ENCODE assay signal across 16 cellular contexts in the genomic region with DNA sequence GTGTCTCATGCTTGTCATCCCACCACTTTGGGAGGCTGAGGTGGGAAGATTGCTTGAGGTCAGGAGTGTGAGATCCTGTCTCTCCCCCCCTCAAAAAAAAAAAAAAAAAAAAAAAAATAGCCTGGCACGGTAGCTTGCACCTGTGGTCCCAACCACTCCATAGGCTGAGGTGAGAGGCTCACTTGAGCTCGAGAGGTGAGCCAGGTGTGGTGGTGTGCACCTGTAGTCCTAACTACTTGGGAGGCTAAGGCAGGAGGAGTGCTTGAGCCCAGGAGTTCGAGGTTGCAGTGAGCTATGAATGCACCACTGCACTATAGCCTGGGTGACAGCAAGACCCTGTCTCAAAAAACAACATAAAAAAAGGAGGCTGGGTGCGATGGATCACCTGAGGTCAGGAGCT. TPM values are rescaled to one million over a fixed set of nuclear protein-coding genes. Genes with fewer than 3 reads are reported as not detected.
DNase-seq lines count a peak whose midpoint lies in the region; ATAC-seq and TF ChIP-seq lines count a peak whose summit lies in the region.
"Had no signal": no experiment of that assay in that cellular context is flagged by ENCODE, and none has a peak within 500 bp of the region (broad histone marks: within the 10 kb centered on the region; RNA-seq: fewer than 3 reads in every experiment).

No MANE protein-coding gene starts in this region.

- intact Hi-C loops in left ventricle myocardium superior (cut with micrococcal nuclease), result no loop called here

- no peaks in the 10 kb centered on the region; the same call in 2 of the 3 replicates for H3K4me1 Mint-ChIP-seq in GM23338
- H3K4me1 Mint-ChIP-seq in WTC11, result no peaks in the 10 kb centered on the region; the same call in 1 of the 2 replicates
- H3K4me1 Mint-ChIP-seq in stimulated activated effector memory CD8-positive, alpha-beta T cell treated with anti-CD3 and anti-CD28 coated beads, Interleukin-12 subunit alpha, Interleukin-12 subunit beta, amount 100 ng/mL, for 72 hours, result peaks cover 18% of the 10 kb centered on the region

- no peak overlapping the region; the same call in 2 of the 3 replicates for H3K4me3 Mint-ChIP-seq in GM23338
- H3K4me3 Mint-ChIP-seq in WTC11, result no peak overlapping the region
- no peak overlapping the region for H3K4me3 Mint-ChIP-seq in stimulated activated effector memory CD8-positive, alpha-beta T cell treated with anti-CD3 and anti-CD28 coated beads, Interleukin-12 subunit alpha, Interleukin-12 subunit beta, amount 100 ng/mL, for 72 hours
- H3K4me3 Mint-ChIP-seq: CD8-positive, alpha-beta T cell; H9 had no signal

- H3K27me3 ChIP-seq in right atrium auricular region, result no peaks in the 10 kb centered on the region
- H3K27me3 ChIP-seq in GM23338 (ENCODE audit: insufficient read depth), result no peaks in the 10 kb centered on the region
- H3K27me3 ChIP-seq: BE2C had no signal

- H3K9me3 Mint-ChIP-seq in GM23338 (no peaks in the 10 kb centered on the region), WTC11 (peaks cover 4% of the 10 kb centered on the region; the same call in 1 of the 2 replicates)
- no peaks in the 10 kb centered on the region for H3K9me3 Mint-ChIP-seq in stimulated activated effector memory CD8-positive, alpha-beta T cell treated with anti-CD3 and anti-CD28 coated beads, Interleukin-12 subunit alpha, Interleukin-12 subunit beta, amount 100 ng/mL, for 72 hours
- H3K9me3 Mint-ChIP-seq: CD8-positive, alpha-beta T cell; H9 had no signal

- 0 out of 2 replicates have a peak overlapping the region, but pooled peaks have one; percentile 2 for H3K27ac Mint-ChIP-seq in GM23338
- peak overlapping the region; percentile 56; the same call in 1 of the 2 replicates for H3K27ac Mint-ChIP-seq in WTC11
- peak overlapping the region; percentile 60 for H3K27ac Mint-ChIP-seq in stimulated activated effector memory CD8-positive, alpha-beta T cell treated with anti-CD3 and anti-CD28 coated beads, Interleukin-12 subunit alpha, Interleukin-12 subunit beta, amount 100 ng/mL, for 72 hours

- no peak overlapping the region for H3K27ac ChIP-seq in right atrium auricular region
- no peak overlapping the region for H3K27ac ChIP-seq in GM23338 (ENCODE audit: low read depth)
- H3K27ac ChIP-seq: HL-60, PC-9 had no signal

- no peaks in the 10 kb centered on the region for H3K9me3 ChIP-seq in right atrium auricular region
- H3K9me3 ChIP-seq: BE2C had no signal

- POLR2A ChIA-PET in WTC11 (lab: Charles Lee), result interaction anchor here (0.5 to 3.7 kb wide), 5 partner anchors 10 to 378 kb away, joined by 3 to 28 read pairs (median 3); a partner anchor contains a TSS

- peaks cover 53% of the 10 kb centered on the region for H3F3A ChIP-seq in GM23338 (replicated peaks; ENCODE audit: low read depth)

- ATAC-seq in left ventricle myocardium superior, result peak; percentile 7
- peak; percentile 16; the same call in 2 of the 3 replicates for ATAC-seq in GM23338
- ATAC-seq in WTC11, result peak; percentile 8; the same call in 1 of the 2 replicates
- no peak for ATAC-seq in stimulated activated effector memory CD8-positive, alpha-beta T cell treated with anti-CD3 and anti-CD28 coated beads, Interleukin-12 subunit alpha, Interleukin-12 subunit beta, amount 100 ng/mL, for 72 hours
- no peak for ATAC-seq in esophagus mucosa
- ATAC-seq: CD8-positive, alpha-beta T cell had no signal

- CTCF ChIA-PET in WTC11 (lab: Charles Lee), result interaction anchor here (0.7 to 1.0 kb wide), 2 partner anchors 9 to 49 kb away, joined by 3 to 6 read pairs; a partner anchor contains a TSS

- no peak for DNase-seq in left ventricle myocardium superior
- DNase-seq in right atrium auricular region (ENCODE audit: low spot score), result no peak
- no peak for DNase-seq in GM23338 (ENCODE audit: low spot score)
- DNase-seq in WTC11 (ENCODE audit: low spot score), result no peak
- DNase-seq in stimulated activated effector memory CD8-positive, alpha-beta T cell treated with anti-CD3 and anti-CD28 coated beads, Interleukin-12 subunit alpha, Interleukin-12 subunit beta, amount 100 ng/mL, for 72 hours (ENCODE audit: low spot score in 2 of 2), result no peak
- DNase-seq in GF-D8 (lab: John Stamatoyannopoulos, UW), result no peak
- DNase-seq: BE2C; CD8-positive, alpha-beta T cell; H9; NCI-H1436; NCI-H2029; NCI-H2171; NCI-H774; PC-9 had no signal

- H3K36me3 Mint-ChIP-seq in GM23338 (ENCODE audit: low read depth) (peaks cover 57% of the 10 kb centered on the region), WTC11 (peaks cover 44% of the 10 kb centered on the region)
- peaks cover 90% of the 10 kb centered on the region for H3K36me3 Mint-ChIP-seq in stimulated activated effector memory CD8-positive, alpha-beta T cell treated with anti-CD3 and anti-CD28 coated beads, Interleukin-12 subunit alpha, Interleukin-12 subunit beta, amount 100 ng/mL, for 72 hours

- H2AFZ ChIP-seq in GM23338, result no peak overlapping the region
- H2AFZ ChIP-seq: PC-9 had no signal

- H3K79me2 ChIP-seq in GM23338 (replicated peaks; ENCODE audit: insufficient read depth), result peaks cover 34% of the 10 kb centered on the region

- H3K4me2 ChIP-seq in GM23338, result no peak overlapping the region
- H3K4me2 ChIP-seq: PC-9 had no signal

- H3K4me1 ChIP-seq in right atrium auricular region, result peaks cover 0 to 1% of the 10 kb centered on the region in 2 donors
- H3K4me1 ChIP-seq in GM23338 (ENCODE audit: insufficient read depth), result no peaks in the 10 kb centered on the region
- H3K4me1 ChIP-seq: BE2C had no signal

- H3K36me3 ChIP-seq in right atrium auricular region (peaks cover 41% of the 10 kb centered on the region), GM23338 (ENCODE audit: insufficient read depth) (peaks cover 32% of the 10 kb centered on the region)

- no peak overlapping the region for H3K4me3 ChIP-seq in right atrium auricular region
- H3K4me3 ChIP-seq in GM23338, result no peak overlapping the region
- H3K4me3 ChIP-seq: PC-9 had no signal

- no peak for TF ChIP-seq CTCF in right atrium auricular region (IDR thresholded peaks at IDR 0.05)
- TF ChIP-seq CTCF in GM23338 (conservative IDR thresholded peaks at IDR 0.05; ENCODE audit: low read depth in 2 of 2), result no peak
- no peak for TF ChIP-seq CTCF in WTC11 (IDR thresholded peaks at IDR 0.05)

- H3K27me3 Mint-ChIP-seq in GM23338 (ENCODE audit: insufficient read depth, low read depth, poor library complexity) (peaks cover 11% of the 10 kb centered on the region), WTC11 (ENCODE audit: low read depth) (no peaks in the 10 kb centered on the region)

- no peaks in the 10 kb centered on the region for H3K9me2 ChIP-seq in GM23338 (ENCODE audit: insufficient read depth)

- H4K20me1 ChIP-seq in GM23338 (replicated peaks; ENCODE audit: insufficient read depth), result peaks cover 40% of the 10 kb centered on the region

TF ChIP-seq in GM23338, 12 proteins besides CTCF, POLR2A, EP300 and RAD21:
- no peak for TF ChIP-seq NANOG (IDR thresholded peaks at IDR 0.05; ENCODE audit: borderline replicate concordance)
- TF ChIP-seq POLR2AphosphoS5 (IDR thresholded peaks at IDR 0.05; ENCODE audit: low read depth), result peak; percentile 9; the same call in 1 of the 2 replicates
- no peak for TF ChIP-seq ZNF114 (CRISPR knock-in tag; IDR thresholded peaks at IDR 0.05)
- TF ChIP-seq ZNF331 (CRISPR knock-in tag; IDR thresholded peaks at IDR 0.05; ENCODE audit: low read depth), result no peak

TF ChIP-seq in WTC11, 78 proteins besides CTCF, POLR2A, EP300 and RAD21 (continues in another document):
- TF ChIP-seq FOXJ3 (CRISPR knock-in tag; IDR thresholded peaks at IDR 0.05; ENCODE audit: borderline replicate concordance), result no peak
- TF ChIP-seq, protein P1, sequence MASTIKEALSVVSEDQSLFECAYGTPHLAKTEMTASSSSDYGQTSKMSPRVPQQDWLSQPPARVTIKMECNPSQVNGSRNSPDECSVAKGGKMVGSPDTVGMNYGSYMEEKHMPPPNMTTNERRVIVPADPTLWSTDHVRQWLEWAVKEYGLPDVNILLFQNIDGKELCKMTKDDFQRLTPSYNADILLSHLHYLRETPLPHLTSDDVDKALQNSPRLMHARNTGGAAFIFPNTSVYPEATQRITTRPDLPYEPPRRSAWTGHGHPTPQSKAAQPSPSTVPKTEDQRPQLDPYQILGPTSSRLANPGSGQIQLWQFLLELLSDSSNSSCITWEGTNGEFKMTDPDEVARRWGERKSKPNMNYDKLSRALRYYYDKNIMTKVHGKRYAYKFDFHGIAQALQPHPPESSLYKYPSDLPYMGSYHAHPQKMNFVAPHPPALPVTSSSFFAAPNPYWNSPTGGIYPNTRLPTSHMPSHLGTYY (CRISPR knock-in tag; IDR thresholded peaks at IDR 0.05), result no peak
- TF ChIP-seq CREB1 (CRISPR knock-in tag; IDR thresholded peaks at IDR 0.05), result no peak
- TF ChIP-seq, protein P2, sequence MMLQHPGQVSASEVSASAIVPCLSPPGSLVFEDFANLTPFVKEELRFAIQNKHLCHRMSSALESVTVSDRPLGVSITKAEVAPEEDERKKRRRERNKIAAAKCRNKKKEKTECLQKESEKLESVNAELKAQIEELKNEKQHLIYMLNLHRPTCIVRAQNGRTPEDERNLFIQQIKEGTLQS (CRISPR knock-in tag; conservative IDR thresholded peaks at IDR 0.05), result no peak
- TF ChIP-seq, protein P3, sequence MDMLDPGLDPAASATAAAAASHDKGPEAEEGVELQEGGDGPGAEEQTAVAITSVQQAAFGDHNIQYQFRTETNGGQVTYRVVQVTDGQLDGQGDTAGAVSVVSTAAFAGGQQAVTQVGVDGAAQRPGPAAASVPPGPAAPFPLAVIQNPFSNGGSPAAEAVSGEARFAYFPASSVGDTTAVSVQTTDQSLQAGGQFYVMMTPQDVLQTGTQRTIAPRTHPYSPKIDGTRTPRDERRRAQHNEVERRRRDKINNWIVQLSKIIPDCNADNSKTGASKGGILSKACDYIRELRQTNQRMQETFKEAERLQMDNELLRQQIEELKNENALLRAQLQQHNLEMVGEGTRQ (CRISPR knock-in tag; IDR thresholded peaks at IDR 0.05), result no peak
- no peak for TF ChIP-seq SMAD3 (CRISPR knock-in tag; IDR thresholded peaks at IDR 0.05; ENCODE audit: borderline replicate concordance)

RNA-seq across cellular contexts. Expression of a gene that starts 9.7 kb away (rescaled TPM):
- total RNA-seq in left ventricle myocardium superior (86.2 TPM), right atrium auricular region (10 to 100 TPM; 62.0 to 64.1 TPM), WTC11 (2021) (110 to 137 TPM (median 115 TPM) in 3 replicates), esophagus mucosa (125 TPM)
- 134 and 136 TPM in 2 replicates for total RNA-seq in GM23338 (2014; rRNA removed; shearing (Covaris generic))
- polyA plus RNA-seq in GM23338 (2016; fragmentation: Nextera tagmentation; extraction: Ambion mirVana), result 56.7 and 68.9 TPM in 2 replicates

RNA-seq across cellular contexts. Expression of a gene that starts 22.5 kb away (rescaled TPM):
- total RNA-seq in left ventricle myocardium superior (311 TPM), right atrium auricular region (100 to 1,000 TPM; 258 to 417 TPM), WTC11 (2021) (313 to 414 TPM (median 328 TPM) in 3 replicates), esophagus mucosa (176 TPM)
- 751 and 880 TPM in 2 replicates for total RNA-seq in GM23338 (2014; rRNA removed; shearing (Covaris generic))
- 302 and 313 TPM in 2 replicates for polyA plus RNA-seq in GM23338 (2016; fragmentation: Nextera tagmentation; extraction: Ambion mirVana)

Comparison
In these comparisons a context has a peak if more than half of its experiments do, and no peak if none do; other contexts are left out.
1. ATAC-seq: peak in left ventricle myocardium superior (single experiment), GM23338 (single experiment) and WTC11 (single experiment); none in stimulated activated effector memory CD8-positive, alpha-beta T cell treated with anti-CD3 and anti-CD28 coated beads, Interleukin-12 subunit alpha, Interleukin-12 subunit beta, amount 100 ng/mL, for 72 hours (single experiment) and esophagus mucosa (single experiment).
2. H3K27ac Mint-ChIP-seq: peak in every context shown above with its lines; median percentile 60 in stimulated activated effector memory CD8-positive, alpha-beta T cell treated with anti-CD3 and anti-CD28 coated beads, Interleukin-12 subunit alpha, Interleukin-12 subunit beta, amount 100 ng/mL, for 72 hours; 56 in WTC11; 2 in GM23338.